8 cellular contexts compared by ENCODE assay signal in the genomic region with DNA sequence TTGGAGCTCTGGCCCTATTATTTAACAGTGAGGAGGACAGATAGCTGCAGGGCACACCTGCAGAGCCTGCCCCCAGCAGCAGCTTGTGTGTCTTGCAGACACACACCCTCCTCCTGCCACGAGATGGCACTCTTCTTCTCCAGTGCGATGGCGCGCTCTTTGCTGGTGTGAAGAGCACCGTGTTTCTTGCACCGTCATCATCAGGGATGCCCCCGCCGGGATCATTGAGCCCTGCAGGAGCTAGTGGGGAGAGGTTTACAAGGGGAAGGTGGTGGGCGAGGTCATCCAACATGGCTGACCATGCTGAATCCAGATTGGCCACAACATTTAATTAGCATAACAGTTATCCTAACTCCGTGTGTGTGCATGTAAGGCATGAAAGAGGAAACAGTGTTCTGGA.
DNase-seq lines count a peak whose midpoint lies in the region; ATAC-seq and TF ChIP-seq lines count a peak whose summit lies in the region.

No MANE protein-coding gene starts in this region.

- H3K27ac Mint-ChIP-seq in activated naive CD4-positive, alpha-beta T cell treated with anti-CD3 and anti-CD28 coated beads, Interleukin-2, amount 50 U/mL, for 24 hours, result no peak overlapping the region

- peak; percentile 90 for TF ChIP-seq CTCF in GM12874 (IDR thresholded peaks at IDR 0.05; ENCODE audit: insufficient read depth, low read depth, low read length)

- intact Hi-C loops in cardiac septum (cut with DNase I), result loop anchor here (2.0 to 5.0 kb wide), 2 partner anchors 103 to 121 kb away; no protein-coding TSS in a partner anchor

- peak; percentile 71 for DNase-seq in MV-4-11 (lab: John Stamatoyannopoulos, UW)
- DNase-seq in SK-N-DZ (ENCODE audit: low spot score), result peak; percentile 83
- DNase-seq in cardiac septum (ENCODE audit: low spot score), result peak; percentile 85
- peak; percentile 76 for DNase-seq in putamen (ENCODE audit: low spot score)
- no peak for DNase-seq in cortex of kidney (lab: John Stamatoyannopoulos, UW)

- no peaks in the 10 kb centered on the region for H3K36me3 Mint-ChIP-seq in activated naive CD4-positive, alpha-beta T cell treated with anti-CD3 and anti-CD28 coated beads, Interleukin-2, amount 50 U/mL, for 24 hours

- H3K4me1 Mint-ChIP-seq in activated naive CD4-positive, alpha-beta T cell treated with anti-CD3 and anti-CD28 coated beads, Interleukin-2, amount 50 U/mL, for 24 hours, result peaks cover 5% of the 10 kb centered on the region

- H3K9me3 Mint-ChIP-seq in activated naive CD4-positive, alpha-beta T cell treated with anti-CD3 and anti-CD28 coated beads, Interleukin-2, amount 50 U/mL, for 24 hours, result no peaks in the 10 kb centered on the region

- peaks cover 11% of the 10 kb centered on the region for H3K27me3 Mint-ChIP-seq in activated naive CD4-positive, alpha-beta T cell treated with anti-CD3 and anti-CD28 coated beads, Interleukin-2, amount 50 U/mL, for 24 hours

- H3K4me3 Mint-ChIP-seq in activated naive CD4-positive, alpha-beta T cell treated with anti-CD3 and anti-CD28 coated beads, Interleukin-2, amount 50 U/mL, for 24 hours, result peak overlapping the region; percentile 37

- peak; percentile 96 for ATAC-seq in HG02588 (IDR thresholded peaks at IDR 0.05; ENCODE audit: unreplicated experiment)
